Comparison of ENCODE assay signal across 8 cellular contexts in genomic region chr6:10521104-10521808, GRCh38. TPM values are rescaled to one million over a fixed set of nuclear protein-coding genes. Genes with fewer than 3 reads are reported as not detected.
DNase-seq lines count a peak whose midpoint lies in the region; ATAC-seq and TF ChIP-seq lines count a peak whose summit lies in the region.

GCNT2 (plus strand) TSS chr6:10521351; CDS start chr6:10528912, 7,561 bp downstream.

- no CpG with 5 or more reads among the region's 12 CpGs for WGBS in mesendoderm (ENCODE audit: extremely low coverage, insufficient coverage, low lambda C conversion rate)

- H3K36me3 ChIP-seq in mesendoderm (ENCODE audit: control insufficient read depth, insufficient read depth, low read length): no peaks in the 10 kb centered on the region
- H3K36me3 ChIP-seq in CD8-positive, alpha-beta T cell (ENCODE audit: insufficient read depth, low read length): no peaks in the 10 kb centered on the region

- H3K4me2 ChIP-seq in mesendoderm (ENCODE audit: low read length): peak within 1 kb of the TSS; percentile 15

- H3K27ac Mint-ChIP-seq in CD8-positive, alpha-beta T cell: no peak within 1 kb of the TSS
- no peak within 1 kb of the TSS for H3K27ac Mint-ChIP-seq in immature natural killer cell

- no peak within 1 kb of the TSS for H4K5ac ChIP-seq in mesendoderm (ENCODE audit: low read length)

- peak; percentile 16 for DNase-seq in A172 (ENCODE audit: low spot score)
- DNase-seq in NCI-H1048 (lab: John Stamatoyannopoulos, UW): peak; percentile 73
- peak; percentile 65 for DNase-seq in ecto neural progenitor cell (ENCODE audit: low spot score)
- DNase-seq in mesendoderm: peak; percentile 94
- DNase-seq in CD8-positive, alpha-beta T cell: no peak
- DNase-seq in immature natural killer cell: no peak
- DNase-seq in activated CD8-positive, alpha-beta memory T cell treated with anti-CD3 and anti-CD28 coated beads, Interleukin-2, amount 50 U/mL, for 48 hours: no peak

- no peaks in the 10 kb centered on the region for H3K9me3 ChIP-seq in CD8-positive, alpha-beta T cell (ENCODE audit: low read length)

- intact Hi-C loops in CD8-positive, alpha-beta T cell (cut with DNase I, micrococcal nuclease): no loop called here

- H2BK15ac ChIP-seq in mesendoderm (replicated peaks; ENCODE audit: low read depth): peak within 1 kb of the TSS; percentile 100

- H3K4ac ChIP-seq in mesendoderm (ENCODE audit: low read depth, low read length): peak within 1 kb of the TSS; percentile 55

- peaks cover 6% of the 10 kb centered on the region for H3K27me3 Mint-ChIP-seq in CD8-positive, alpha-beta T cell (ENCODE audit: low read depth)
- peaks cover 4 to 15% (median 9%) of the 10 kb centered on the region in 3 donors for H3K27me3 Mint-ChIP-seq in immature natural killer cell (ENCODE audit: low read depth in 3 of 3)

- H3K18ac ChIP-seq in mesendoderm (ENCODE audit: low read length): peak within 1 kb of the TSS; percentile 86

- H3K23ac ChIP-seq in mesendoderm (ENCODE audit: low read length): peak within 1 kb of the TSS; percentile 34

- H3K56ac ChIP-seq in mesendoderm (ENCODE audit: low read length): peak within 1 kb of the TSS; percentile 79

- H3K79me1 ChIP-seq in mesendoderm (ENCODE audit: low read length): no peaks in the 10 kb centered on the region

- H3K9me3 Mint-ChIP-seq in CD8-positive, alpha-beta T cell: no peaks in the 10 kb centered on the region
- H3K9me3 Mint-ChIP-seq in immature natural killer cell: no peaks in the 10 kb centered on the region

- H3K27me3 ChIP-seq in mesendoderm (ENCODE audit: insufficient read depth, low read length, poor library complexity): no peaks in the 10 kb centered on the region
- no peaks in the 10 kb centered on the region for H3K27me3 ChIP-seq in CD8-positive, alpha-beta T cell (ENCODE audit: insufficient read depth, low read length)

- no peak within 1 kb of the TSS for H4K8ac ChIP-seq in mesendoderm (ENCODE audit: low read depth, low read length)

- H2AK5ac ChIP-seq in mesendoderm (ENCODE audit: low read length): no peak within 1 kb of the TSS

- CTCF ChIA-PET in CD8-positive, alpha-beta T cell (lab: Charles Lee): no interaction called here

- H2BK5ac ChIP-seq in mesendoderm (ENCODE audit: low read length): no peak within 1 kb of the TSS

- H3K4me3 ChIP-seq in mesendoderm (ENCODE audit: low read length): no peak within 1 kb of the TSS
- no peak within 1 kb of the TSS for H3K4me3 ChIP-seq in CD8-positive, alpha-beta T cell (ENCODE audit: low read depth, low read length)

- H3K27ac ChIP-seq in mesendoderm (ENCODE audit: low read depth, low read length): peak within 1 kb of the TSS; percentile 76
- H3K27ac ChIP-seq in CD8-positive, alpha-beta T cell (ENCODE audit: low read depth, low read length): no peak within 1 kb of the TSS

- H3K36me3 Mint-ChIP-seq in CD8-positive, alpha-beta T cell: no peaks in the 10 kb centered on the region
- H3K36me3 Mint-ChIP-seq in immature natural killer cell: no peaks in the 10 kb centered on the region

- peaks cover 2% of the 10 kb centered on the region for H3K4me1 Mint-ChIP-seq in CD8-positive, alpha-beta T cell (ENCODE audit: low read depth)
- H3K4me1 Mint-ChIP-seq in immature natural killer cell: no peaks in the 10 kb centered on the region

- H3K4me1 ChIP-seq in mesendoderm (ENCODE audit: control insufficient read depth, low read depth, low read length): peaks cover 7% of the 10 kb centered on the region
- no peaks in the 10 kb centered on the region for H3K4me1 ChIP-seq in CD8-positive, alpha-beta T cell (ENCODE audit: insufficient read depth, low read length)

- POLR2A ChIA-PET in CD8-positive, alpha-beta T cell (lab: Charles Lee): no interaction called here

- TF ChIP-seq CTCF in CD8-positive, alpha-beta T cell (IDR thresholded peaks at IDR 0.05): no peak

- H3K9ac ChIP-seq in mesendoderm (ENCODE audit: low read length): peak within 1 kb of the TSS; percentile 34

- ATAC-seq in GM21390 (IDR thresholded peaks at IDR 0.05; ENCODE audit: unreplicated experiment): peak; percentile 46
- no peak for ATAC-seq in CD8-positive, alpha-beta T cell

- H3K4me3 Mint-ChIP-seq in CD8-positive, alpha-beta T cell: no peak within 1 kb of the TSS
- H3K4me3 Mint-ChIP-seq in immature natural killer cell: no peak within 1 kb of the TSS

- no peaks in the 10 kb centered on the region for H3K79me2 ChIP-seq in mesendoderm (ENCODE audit: control insufficient read depth, insufficient read depth, low read length)

- peak within 1 kb of the TSS; percentile 93 for H2BK120ac ChIP-seq in mesendoderm (ENCODE audit: low read depth, low read length)

RNA-seq across cellular contexts. Expression of gene GCNT2, which starts in this region (rescaled TPM):
- 16.6 and 19.3 TPM in 2 replicates for total RNA-seq in A172 (2014; rRNA removed; shearing (Covaris generic))
- polyA plus RNA-seq in mesendoderm (2013, experiment 1 of 2): 27.3 TPM
- polyA plus RNA-seq in mesendoderm (2013, experiment 2 of 2): 26.5 TPM
- 1 to 10 TPM in 1 of 2 experiments, under 1 TPM in 1; 0.79 to 1.1 TPM for total RNA-seq in CD8-positive, alpha-beta T cell
- under 1 TPM in 2 of 3 donors, not detected in 1; 0.47 to 0.64 TPM for polyA plus RNA-seq in immature natural killer cell

Comparison
In these comparisons a context has a peak if more than half of its experiments do, and no peak if none do; other contexts are left out.
1. DNase-seq: peak in A172 (single experiment), NCI-H1048 (single experiment), ecto neural progenitor cell (single experiment) and mesendoderm (single experiment); none in CD8-positive, alpha-beta T cell (0 of 7), immature natural killer cell (0 of 3) and activated CD8-positive, alpha-beta memory T cell treated with anti-CD3 and anti-CD28 coated beads, Interleukin-2, amount 50 U/mL, for 48 hours (single experiment).